Comparison of ENCODE assay signal across 9 cellular contexts in genomic region chrX:79270401-79270800, GRCh38.
DNase-seq lines count a peak whose midpoint lies in the region; ATAC-seq and FAIRE-seq lines count a peak whose summit lies in the region.
"Had no signal": no experiment of that assay in that cellular context is flagged by ENCODE, and none has a peak within 500 bp of the region (broad histone marks: within the 10 kb centered on the region; RNA-seq: fewer than 3 reads in every experiment).

No MANE protein-coding gene starts in this region.

- FAIRE-seq in HTR-8/SVneo (lab: Jason Lieb, UNC) = no peak
- FAIRE-seq: A204.1 had no signal

- H3K4me3 Mint-ChIP-seq in activated naive CD8-positive, alpha-beta T cell = no peak overlapping the region
- peak overlapping the region; percentile 17 to 77 (median 56) for H3K4me3 Mint-ChIP-seq in naive thymus-derived CD4-positive, alpha-beta T cell

- POLR2A ChIA-PET in naive thymus-derived CD4-positive, alpha-beta T cell (lab: Charles Lee) = interaction anchor here (0.6 to 1.4 kb wide), 6 partner anchors 89 to 324 kb away, joined by 3 to 6 read pairs (median 4); no protein-coding TSS in a partner anchor

- no peaks in the 10 kb centered on the region for H3K27me3 Mint-ChIP-seq in activated naive CD8-positive, alpha-beta T cell
- no peaks in the 10 kb centered on the region for H3K27me3 Mint-ChIP-seq in naive thymus-derived CD4-positive, alpha-beta T cell

- CTCF ChIA-PET in naive thymus-derived CD4-positive, alpha-beta T cell (lab: Charles Lee) = interaction anchor here (0.6 to 2.6 kb wide), 12 partner anchors 11 to 716 kb away, joined by 3 to 8 read pairs (median 4); no protein-coding TSS in a partner anchor

- peak; percentile 83 for ATAC-seq in HG03039 (IDR thresholded peaks at IDR 0.05; ENCODE audit: unreplicated experiment)
- ATAC-seq in naive thymus-derived CD4-positive, alpha-beta T cell = peak; percentile 98

- H3K27me3 ChIP-seq in naive thymus-derived CD4-positive, alpha-beta T cell (ENCODE audit: control insufficient read depth in 2 of 2, insufficient read depth in 2 of 2, low read length in 2 of 2) = no peaks in the 10 kb centered on the region

- peak overlapping the region; percentile 61 for H3K27ac ChIP-seq in naive thymus-derived CD4-positive, alpha-beta T cell (ENCODE audit: low read depth, low read length)

- H3K4me1 Mint-ChIP-seq in activated naive CD8-positive, alpha-beta T cell (ENCODE audit: low read depth) = peaks cover 57% of the 10 kb centered on the region
- H3K4me1 Mint-ChIP-seq in naive thymus-derived CD4-positive, alpha-beta T cell = peaks cover 13 to 68% (median 45%) of the 10 kb centered on the region in 7 donors

- no peaks in the 10 kb centered on the region for H3K9me3 ChIP-seq in naive thymus-derived CD4-positive, alpha-beta T cell (ENCODE audit: control insufficient read depth in 2 of 3, low read length in 3 of 3)

- H3K36me3 Mint-ChIP-seq in activated naive CD8-positive, alpha-beta T cell = no peaks in the 10 kb centered on the region
- peaks cover 0 to 7% (median 0%) of the 10 kb centered on the region in 5 donors for H3K36me3 Mint-ChIP-seq in naive thymus-derived CD4-positive, alpha-beta T cell

- H3K4me1 ChIP-seq in naive thymus-derived CD4-positive, alpha-beta T cell (ENCODE audit: control insufficient read depth in 2 of 2, insufficient read depth in 2 of 2, low read length in 2 of 2) = peaks cover 24 to 34% of the 10 kb centered on the region in 2 donors

- H3K36me3 ChIP-seq in naive thymus-derived CD4-positive, alpha-beta T cell (ENCODE audit: control insufficient read depth in 2 of 3, insufficient read depth in 3 of 3, low read length in 3 of 3) = no peaks in the 10 kb centered on the region

- peak overlapping the region; percentile 87 for H3K27ac Mint-ChIP-seq in activated naive CD8-positive, alpha-beta T cell
- H3K27ac Mint-ChIP-seq in naive thymus-derived CD4-positive, alpha-beta T cell = peak overlapping the region in 8 of 9 donors; percentile 84 to 94 (median 90)

- intact Hi-C loops in naive thymus-derived CD4-positive, alpha-beta T cell (cut with micrococcal nuclease) = loop anchor here (1.0 to 5.0 kb wide), 14 partner anchors 11 to 1360 kb away; partner anchors contain the start of genes ITM2A (in 2 of the 2), ATP7A (in 1 of the 2) and P2RY10 (in 1 of the 2)

- H3K4me3 ChIP-seq in naive thymus-derived CD4-positive, alpha-beta T cell (ENCODE audit: low read length) = no peak overlapping the region

- DNase-seq in DMS 273 (lab: John Stamatoyannopoulos, UW; ENCODE audit: unreplicated experiment) (peak; percentile 27), DMS 273 treated with DMSO at 0.1 percent for 48 hours (lab: John Stamatoyannopoulos, UW) (no peak), T follicular helper cell (ENCODE audit: low read depth) (peak; percentile 62), NCI-H2081 (lab: John Stamatoyannopoulos, UW) (no peak), HTR-8/SVneo (ENCODE audit: insufficient read length, low spot score) (no peak)
- peak; percentile 29 to 76 (median 68) for DNase-seq in naive thymus-derived CD4-positive, alpha-beta T cell

- no peaks in the 10 kb centered on the region for H3K9me3 Mint-ChIP-seq in activated naive CD8-positive, alpha-beta T cell (ENCODE audit: low read depth)
- H3K9me3 Mint-ChIP-seq in naive thymus-derived CD4-positive, alpha-beta T cell = no peaks in the 10 kb centered on the region

Comparison
In these comparisons a context has a peak if more than half of its experiments do, and no peak if none do; other contexts are left out.
1. DNase-seq: peak in DMS 273 (single experiment), T follicular helper cell (single experiment) and naive thymus-derived CD4-positive, alpha-beta T cell (9 of 9); none in DMS 273 treated with DMSO at 0.1 percent for 48 hours (single experiment), NCI-H2081 (0 of 2) and HTR-8/SVneo (single experiment).